Comparison of ENCODE assay signal across 6 cellular contexts in genomic region chr20:52667358-52667757, GRCh38.
"Had no signal": no experiment of that assay in that cellular context is flagged by ENCODE, and none has a peak within 500 bp of the region (broad histone marks: within the 10 kb centered on the region; RNA-seq: fewer than 3 reads in every experiment).

No MANE protein-coding gene starts in this region.

- H3K9me3 ChIP-seq: HAP-1 had no signal

- H3K4me3 ChIP-seq: GM23248, HAP-1 had no signal

- H3K9ac ChIP-seq: GM23248 had no signal

- H3K4me3 Mint-ChIP-seq: IgD-negative memory B cell had no signal

- H3K27ac Mint-ChIP-seq: IgD-negative memory B cell had no signal

- H3K36me3 ChIP-seq: HAP-1 had no signal

- ATAC-seq: HCT116 had no signal

- H3K27ac ChIP-seq: GM23248 had no signal

- H3K4me1 ChIP-seq: HAP-1 had no signal

- H2AFZ ChIP-seq: GM23248 had no signal

- DNase-seq: GM23248, GOT3, H7 had no signal
